ENCODE assay signal across 32 cellular contexts in the genomic region with DNA sequence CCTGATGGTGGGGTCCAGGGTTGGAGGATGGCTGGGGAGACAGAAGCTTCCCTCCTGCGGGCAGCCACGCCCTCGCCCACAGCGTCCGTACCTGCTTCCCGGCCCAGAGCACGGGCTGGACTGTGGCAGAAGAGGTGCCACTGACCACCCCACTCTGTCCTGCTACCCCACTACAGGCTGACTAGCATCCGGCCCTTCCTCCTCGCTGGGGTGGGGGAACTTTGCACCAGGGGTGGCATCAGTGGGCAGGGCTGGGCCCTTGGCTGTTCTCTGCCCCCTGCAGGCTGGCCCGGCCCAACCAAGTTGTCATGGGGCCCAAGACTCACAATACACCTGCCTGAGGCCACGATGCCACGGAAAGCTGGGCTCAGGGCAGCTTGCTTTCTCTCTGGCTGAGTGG.
DNase-seq lines count a peak whose midpoint lies in the region; ATAC-seq, FAIRE-seq and TF ChIP-seq lines count a peak whose summit lies in the region.
"Had no signal": no experiment of that assay in that cellular context is flagged by ENCODE, and none has a peak within 500 bp of the region (broad histone marks: within the 10 kb centered on the region; RNA-seq: fewer than 3 reads in every experiment).

No MANE protein-coding gene starts in this region.

- no peaks in the 10 kb centered on the region for H3K9me3 Mint-ChIP-seq in activated naive CD8-positive, alpha-beta T cell (ENCODE audit: low read depth)
- no peaks in the 10 kb centered on the region for H3K9me3 Mint-ChIP-seq in activated naive CD8-positive, alpha-beta T cell treated with anti-CD3 and anti-CD28 coated beads for 36 hours
- H3K9me3 Mint-ChIP-seq in stimulated activated effector memory CD8-positive, alpha-beta T cell treated with anti-CD3 and anti-CD28 coated beads, Interleukin-12 subunit alpha, Interleukin-12 subunit beta, amount 100 ng/mL, for 72 hours = no peaks in the 10 kb centered on the region
- H3K9me3 Mint-ChIP-seq: activated B cell treated with CpG ODN at 0.5 μM for 24 hours; activated T-cell treated with anti-CD3 and anti-CD28 coated beads, Interleukin-2, amount 50 U/mL, for 4 hours; T-cell had no signal

- H3K36me3 ChIP-seq in HCT116 (ENCODE audit: control insufficient read depth in 1 of 2, insufficient read depth in 2 of 2, low read length in 2 of 2) (peaks cover 0 to 4% of the 10 kb centered on the region in 2 experiments; a peak in 3 of 4 replicates), K562 (ENCODE audit: control insufficient read depth, insufficient read depth, low read length) (peaks cover 19% of the 10 kb centered on the region; the same call in 1 of the 3 replicates)
- H3K36me3 ChIP-seq: right lobe of liver, SJCRH30 had no signal

- no peak overlapping the region for H3K4me3 Mint-ChIP-seq in activated naive CD8-positive, alpha-beta T cell
- no peak overlapping the region for H3K4me3 Mint-ChIP-seq in activated naive CD8-positive, alpha-beta T cell treated with anti-CD3 and anti-CD28 coated beads for 36 hours
- H3K4me3 Mint-ChIP-seq in stimulated activated effector memory CD8-positive, alpha-beta T cell treated with anti-CD3 and anti-CD28 coated beads, Interleukin-12 subunit alpha, Interleukin-12 subunit beta, amount 100 ng/mL, for 72 hours = no peak overlapping the region
- H3K4me3 Mint-ChIP-seq: activated B cell treated with CpG ODN at 0.5 μM for 24 hours; activated CD8-positive, alpha-beta memory T cell treated with anti-CD3 and anti-CD28 coated beads, Interleukin-2, amount 10 ng/mL, durations not matched to agents 7 days and 5 days; activated T-cell treated with anti-CD3 and anti-CD28 coated beads, Interleukin-2, amount 50 U/mL, for 4 hours; T-cell had no signal

- H3K4me1 ChIP-seq in HCT116 (ENCODE audit: control insufficient read depth in 1 of 2, insufficient read depth in 2 of 2, low read length in 2 of 2) = no peaks in the 10 kb centered on the region
- H3K4me1 ChIP-seq in K562 (replicated peaks in 1 of 2; ENCODE audit: control insufficient read depth in 2 of 2, insufficient read depth in 2 of 2, low read length in 2 of 2) = peaks cover 0 to 52% of the 10 kb centered on the region in 2 experiments; a peak in 2 of 5 replicates
- H3K4me1 ChIP-seq: BE2C, right lobe of liver, tibial nerve had no signal

- FAIRE-seq in K562 (lab: Jason Lieb, UNC) = no peak
- FAIRE-seq: H1, keratinocyte had no signal

- peak in 1 of 3 experiments; percentile 24; a peak in 1 of 6 replicates for TF ChIP-seq CTCF in HCT116 (IDR thresholded peaks at IDR 0.05 in 2 of 3, conservative IDR thresholded peaks at IDR 0.05 in 1 of 3; ENCODE audit: borderline replicate concordance in 1 of 3, insufficient read depth in 1 of 3, low read depth in 2 of 3, low read length in 2 of 3)
- TF ChIP-seq CTCF in K562 (IDR thresholded peaks at IDR 0.05 in 2 of 3, conservative IDR thresholded peaks at IDR 0.05 in 1 of 3; ENCODE audit: insufficient read depth in 2 of 3, low read depth in 1 of 3, low read length in 3 of 3) = no peak

- H3K9me3 ChIP-seq in HCT116 (ENCODE audit: control insufficient read depth in 1 of 2, insufficient read depth in 1 of 2, low read depth in 1 of 2, low read length in 2 of 2) (no peaks in the 10 kb centered on the region), K562 (replicated peaks; ENCODE audit: control insufficient read depth, insufficient read depth, low read depth, low read length) (no peaks in the 10 kb centered on the region)
- H3K9me3 ChIP-seq: BE2C, heart left ventricle, neutrophil, right lobe of liver, SJCRH30, tibial nerve had no signal

- peak overlapping the region; percentile 6 for H3K27ac Mint-ChIP-seq in activated naive CD8-positive, alpha-beta T cell
- H3K27ac Mint-ChIP-seq in activated naive CD8-positive, alpha-beta T cell treated with anti-CD3 and anti-CD28 coated beads for 36 hours = no peak overlapping the region
- peak overlapping the region; percentile 58 for H3K27ac Mint-ChIP-seq in stimulated activated effector memory CD8-positive, alpha-beta T cell treated with anti-CD3 and anti-CD28 coated beads, Interleukin-12 subunit alpha, Interleukin-12 subunit beta, amount 100 ng/mL, for 72 hours
- H3K27ac Mint-ChIP-seq: activated B cell treated with CpG ODN at 0.5 μM for 24 hours; activated CD8-positive, alpha-beta memory T cell treated with anti-CD3 and anti-CD28 coated beads, Interleukin-2, amount 10 ng/mL, durations not matched to agents 7 days and 5 days; progenitor cell of endocrine pancreas; T-cell had no signal

- in situ Hi-C loops in K562 (cut with MboI) (no loop called here), G401 (cut with HindIII; ENCODE audit: low sequenced_read_pairs) (no loop called here)

- DNase-seq in activated naive CD8-positive, alpha-beta T cell treated with anti-CD3 and anti-CD28 coated beads for 36 hours = no peak
- no peak for DNase-seq in HCT116 (ENCODE audit: low read depth, low spot score)
- no peak for DNase-seq in K562 (ENCODE audit: extremely low read depth in 1 of 4, low spot score in 3 of 4)
- no peak for DNase-seq in stimulated activated effector memory CD8-positive, alpha-beta T cell treated with anti-CD3 and anti-CD28 coated beads, Interleukin-12 subunit alpha, Interleukin-12 subunit beta, amount 100 ng/mL, for 72 hours (ENCODE audit: low spot score in 2 of 2)
- no peak for DNase-seq in activated CD4-positive, CD25-positive, alpha-beta regulatory T cell treated with anti-CD3 and anti-CD28 coated beads, Interleukin-2, amount 50 U/mL, for 72 hours
- no peak for DNase-seq in EL
- no peak for DNase-seq in G401 (ENCODE audit: low spot score)
- DNase-seq: activated B cell treated with CpG ODN at 0.5 μM for 24 hours; activated CD4-positive, alpha-beta T cell treated with anti-CD3 and anti-CD28 coated beads, Interleukin-2, amount 50 U/mL, for 1 hour; activated CD8-positive, alpha-beta memory T cell treated with anti-CD3 and anti-CD28 coated beads, Interleukin-2, amount 10 ng/mL, durations not matched to agents 7 days and 5 days; activated gamma-delta T cell treated with Interleukin-2 at 50 U/mL for 16 hours; activated T-cell treated with anti-CD3 and anti-CD28 coated beads, Interleukin-2, amount 50 U/mL, for 4 hours; BE2C; effector memory CD4-positive, alpha-beta T cell; erythroblast; heart left ventricle; NCI-H1417; NCI-H2029; NCI-H524; right lobe of liver; RPMI8226; SJCRH30; stimulated activated CD4-positive, alpha-beta T cell treated with anti-CD3 and anti-CD28 coated beads, Interleukin-2, amount 100 ng/mL, for 48 hours; T-cell had no signal

- no peaks in the 10 kb centered on the region for H3K27me3 Mint-ChIP-seq in activated naive CD8-positive, alpha-beta T cell
- no peaks in the 10 kb centered on the region for H3K27me3 Mint-ChIP-seq in activated naive CD8-positive, alpha-beta T cell treated with anti-CD3 and anti-CD28 coated beads for 36 hours
- H3K27me3 Mint-ChIP-seq: activated B cell treated with CpG ODN at 0.5 μM for 24 hours; activated CD8-positive, alpha-beta memory T cell treated with anti-CD3 and anti-CD28 coated beads, Interleukin-2, amount 10 ng/mL, durations not matched to agents 7 days and 5 days; progenitor cell of endocrine pancreas had no signal

- no peak overlapping the region for H2AFZ ChIP-seq in HCT116 (ENCODE audit: low read depth, low read length, poor library complexity, severe bottlenecking)
- no peak overlapping the region for H2AFZ ChIP-seq in K562 (ENCODE audit: low read depth, low read length)

- WGBS in K562 (ENCODE audit: insufficient coverage, low coverage, missing lambda C conversion rate) = 71% methylated on average over 6 of the region's 12 CpGs

- H4K20me1 ChIP-seq in HCT116 (ENCODE audit: insufficient read depth) = no peaks in the 10 kb centered on the region
- H4K20me1 ChIP-seq in K562 (replicated peaks; ENCODE audit: control insufficient read depth, insufficient read depth, low read length) = 0 out of 2 replicates have a peak, but pooled peaks cover 8% of the 10 kb centered on the region

- TF ChIP-seq RAD21 in HCT116 (IDR thresholded peaks at IDR 0.05; ENCODE audit: low read depth) = no peak
- no peak for TF ChIP-seq RAD21 in K562 (CRISPR knock-in tag; conservative IDR thresholded peaks at IDR 0.05 in 1 of 2, IDR thresholded peaks at IDR 0.05 in 1 of 2)

- H3K4me1 Mint-ChIP-seq in activated naive CD8-positive, alpha-beta T cell (ENCODE audit: low read depth) = no peaks in the 10 kb centered on the region
- H3K4me1 Mint-ChIP-seq in activated naive CD8-positive, alpha-beta T cell treated with anti-CD3 and anti-CD28 coated beads for 36 hours = peaks cover 2% of the 10 kb centered on the region
- peaks cover 3% of the 10 kb centered on the region for H3K4me1 Mint-ChIP-seq in stimulated activated effector memory CD8-positive, alpha-beta T cell treated with anti-CD3 and anti-CD28 coated beads, Interleukin-12 subunit alpha, Interleukin-12 subunit beta, amount 100 ng/mL, for 72 hours
- H3K4me1 Mint-ChIP-seq: activated B cell treated with CpG ODN at 0.5 μM for 24 hours had no signal

- TF ChIP-seq POLR2A in HCT116 (IDR thresholded peaks at IDR 0.05; ENCODE audit: borderline replicate concordance, extremely low read depth, insufficient read depth, insufficient read length) = no peak
- TF ChIP-seq POLR2A in K562 (conservative IDR thresholded peaks at IDR 0.05) = no peak

- no peaks in the 10 kb centered on the region for H3K9me2 ChIP-seq in HCT116 (ENCODE audit: insufficient read depth)

- no peaks in the 10 kb centered on the region for H3K36me3 Mint-ChIP-seq in activated naive CD8-positive, alpha-beta T cell
- no peaks in the 10 kb centered on the region for H3K36me3 Mint-ChIP-seq in activated naive CD8-positive, alpha-beta T cell treated with anti-CD3 and anti-CD28 coated beads for 36 hours
- peaks cover 45% of the 10 kb centered on the region for H3K36me3 Mint-ChIP-seq in stimulated activated effector memory CD8-positive, alpha-beta T cell treated with anti-CD3 and anti-CD28 coated beads, Interleukin-12 subunit alpha, Interleukin-12 subunit beta, amount 100 ng/mL, for 72 hours

- BruUV-seq in HCT116 (replicated peaks; lab: Mats Ljungman, UMichigan) (no TSS peak), K562 (replicated peaks; lab: Mats Ljungman, UMichigan) (no TSS peak)

- POLR2A ChIA-PET in HCT116 (lab: Charles Lee) = no interaction called here
- POLR2A ChIA-PET in K562 (lab: Yijun Ruan, JAX) = interaction anchor here (0.6 to 0.7 kb wide), 2 partner anchors 14 to 30 kb away, joined by 3 read pairs; no protein-coding TSS in a partner anchor

- ATAC-seq in HCT116 (peak; percentile 37), K562 (no peak)
- no peak for ATAC-seq in stimulated activated effector memory CD8-positive, alpha-beta T cell treated with anti-CD3 and anti-CD28 coated beads, Interleukin-12 subunit alpha, Interleukin-12 subunit beta, amount 100 ng/mL, for 72 hours
- ATAC-seq: activated CD8-positive, alpha-beta memory T cell treated with anti-CD3 and anti-CD28 coated beads, Interleukin-2, amount 10 ng/mL, durations not matched to agents 7 days and 5 days; activated T-cell treated with anti-CD3 and anti-CD28 coated beads, Interleukin-2, amount 50 U/mL, for 4 hours; heart left ventricle; T-cell had no signal

- H3K9ac ChIP-seq in HCT116 (ENCODE audit: low read length) = no peak overlapping the region
- H3K9ac ChIP-seq in K562 (ENCODE audit: insufficient read depth in 1 of 2, low read depth in 2 of 2, low read length in 2 of 2) = no peak overlapping the region

- H3K4me2 ChIP-seq in HCT116 (ENCODE audit: low read length) (no peak overlapping the region), K562 (ENCODE audit: insufficient read depth, low read length) (no peak overlapping the region)

- intact Hi-C loops in HCT116 (cut with micrococcal nuclease) = no loop called here
- intact Hi-C loops in K562 (cut with micrococcal nuclease) = no loop called here

- no peak for TF ChIP-seq EP300 in K562 (IDR thresholded peaks at IDR 0.05; ENCODE audit: low read length)

- H3K27me3 ChIP-seq in HCT116 (ENCODE audit: insufficient read depth, low read length) (no peaks in the 10 kb centered on the region), K562 (ENCODE audit: control insufficient read depth in 2 of 2, insufficient read depth in 2 of 2, low read length in 2 of 2) (peaks cover 0 to 21% of the 10 kb centered on the region in 2 experiments; a peak in 3 of 5 replicates)
- H3K27me3 ChIP-seq: BE2C, right lobe of liver, SJCRH30 had no signal

- H3K27ac ChIP-seq in HCT116 (ENCODE audit: low read depth, low read length) (no peak overlapping the region), K562 (ENCODE audit: extremely low read depth, low read depth, low read length) (no peak overlapping the region)
- H3K27ac ChIP-seq: coronary artery, heart left ventricle, HL-60, neutrophil, right lobe of liver, SJCRH30, tibial nerve had no signal

- no peaks in the 10 kb centered on the region for H3K79me2 ChIP-seq in HCT116 (ENCODE audit: insufficient read depth, low read length)
- no peaks in the 10 kb centered on the region for H3K79me2 ChIP-seq in K562 (ENCODE audit: control insufficient read depth, insufficient read depth, low read length)

- H3K9me1 ChIP-seq in K562 (ENCODE audit: control insufficient read depth, insufficient read depth, low read length) = no peaks in the 10 kb centered on the region

- no peak overlapping the region for H3K4me3 ChIP-seq in HCT116 (replicated peaks in 1 of 2; ENCODE audit: low read depth in 1 of 2, low read length in 2 of 2)
- H3K4me3 ChIP-seq in K562 = no peak overlapping the region
- H3K4me3 ChIP-seq: coronary artery, heart left ventricle, right lobe of liver, SJCRH30, tibial nerve had no signal

- RAD21 ChIA-PET in HCT116 (lab: Charles Lee; ENCODE audit: low non-redundant PET in 1 of 2, low total read pairs in 2 of 2, uncharacterized antibody in 2 of 2, unreplicated experiment in 2 of 2) = no interaction called here

- CTCF ChIA-PET in HCT116 (lab: Charles Lee) (no interaction called here), K562 (lab: Yijun Ruan, JAX; ENCODE audit: low intra/inter-chr PET ratio) (no interaction called here)
